1 cellular context compared by ENCODE assay signal in the genomic region with DNA sequence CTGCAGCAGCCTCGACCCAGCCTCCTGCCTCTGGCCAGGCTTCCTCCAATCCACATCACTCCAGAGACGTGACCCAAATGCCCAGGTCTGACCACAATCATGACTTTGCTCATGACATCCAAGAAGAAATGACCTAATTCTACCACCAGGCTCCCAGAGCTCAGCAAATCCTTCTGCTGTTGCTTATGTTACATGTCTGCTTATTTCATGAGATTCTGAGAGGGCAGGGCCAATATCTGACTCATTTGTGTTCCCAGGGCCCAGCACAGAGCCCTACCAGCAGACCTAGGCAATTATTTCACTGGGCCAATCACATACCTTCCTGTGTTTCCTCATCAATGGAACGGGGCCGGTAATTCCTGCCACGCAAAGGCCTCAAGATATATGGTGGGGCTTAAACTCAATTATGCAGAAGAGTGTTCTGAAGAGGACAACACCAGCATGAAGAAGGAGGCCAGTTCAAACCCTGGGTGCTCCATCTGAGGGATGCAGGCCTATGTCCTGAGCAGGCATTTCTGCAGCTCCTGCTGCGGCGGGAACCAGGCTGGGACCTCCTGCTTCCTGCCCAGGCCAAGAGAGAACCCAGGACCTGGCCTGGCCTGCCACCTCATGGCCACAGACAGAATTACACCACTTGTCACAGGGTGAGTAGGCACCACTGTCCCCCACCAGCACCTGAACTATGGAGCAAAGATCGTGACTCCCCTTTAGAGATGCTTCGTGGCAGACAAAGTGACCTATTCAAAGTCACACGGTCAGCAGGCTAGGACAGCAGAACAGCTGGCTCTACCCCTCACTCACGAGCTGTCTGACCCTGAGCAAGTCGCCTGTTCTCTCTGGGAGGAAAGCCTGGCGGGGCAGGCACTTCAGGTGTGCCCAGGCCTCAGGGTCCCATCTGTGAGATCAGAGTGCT.
TF ChIP-seq lines count a peak whose summit lies in the region.

No MANE protein-coding gene starts in this region.

TF ChIP-seq in GM12878, 131 proteins besides CTCF, POLR2A, EP300 and RAD21 (continued from another document):
- TF ChIP-seq, protein P1, sequence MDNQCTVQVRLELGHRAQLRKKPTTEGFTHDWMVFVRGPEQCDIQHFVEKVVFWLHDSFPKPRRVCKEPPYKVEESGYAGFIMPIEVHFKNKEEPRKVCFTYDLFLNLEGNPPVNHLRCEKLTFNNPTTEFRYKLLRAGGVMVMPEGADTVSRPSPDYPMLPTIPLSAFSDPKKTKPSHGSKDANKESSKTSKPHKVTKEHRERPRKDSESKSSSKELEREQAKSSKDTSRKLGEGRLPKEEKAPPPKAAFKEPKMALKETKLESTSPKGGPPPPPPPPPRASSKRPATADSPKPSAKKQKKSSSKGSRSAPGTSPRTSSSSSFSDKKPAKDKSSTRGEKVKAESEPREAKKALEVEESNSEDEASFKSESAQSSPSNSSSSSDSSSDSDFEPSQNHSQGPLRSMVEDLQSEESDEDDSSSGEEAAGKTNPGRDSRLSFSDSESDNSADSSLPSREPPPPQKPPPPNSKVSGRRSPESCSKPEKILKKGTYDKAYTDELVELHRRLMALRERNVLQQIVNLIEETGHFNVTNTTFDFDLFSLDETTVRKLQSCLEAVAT (IDR thresholded peaks at IDR 0.05), result 0 out of 2 replicates have a peak, but pooled peaks have one; percentile 73
- TF ChIP-seq, protein P2, sequence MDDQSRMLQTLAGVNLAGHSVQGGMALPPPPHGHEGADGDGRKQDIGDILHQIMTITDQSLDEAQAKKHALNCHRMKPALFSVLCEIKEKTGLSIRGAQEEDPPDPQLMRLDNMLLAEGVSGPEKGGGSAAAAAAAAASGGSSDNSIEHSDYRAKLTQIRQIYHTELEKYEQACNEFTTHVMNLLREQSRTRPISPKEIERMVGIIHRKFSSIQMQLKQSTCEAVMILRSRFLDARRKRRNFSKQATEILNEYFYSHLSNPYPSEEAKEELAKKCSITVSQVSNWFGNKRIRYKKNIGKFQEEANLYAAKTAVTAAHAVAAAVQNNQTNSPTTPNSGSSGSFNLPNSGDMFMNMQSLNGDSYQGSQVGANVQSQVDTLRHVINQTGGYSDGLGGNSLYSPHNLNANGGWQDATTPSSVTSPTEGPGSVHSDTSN (IDR thresholded peaks at IDR 0.05; ENCODE audit: insufficient replicate concordance, low read depth, low read length), result no peak
- TF ChIP-seq SREBF2 (IDR thresholded peaks at IDR 0.05; ENCODE audit: low read length) (no peak), POU2F2 (IDR thresholded peaks at IDR 0.05; ENCODE audit: borderline replicate concordance, low read depth, low read length) (peak; percentile 78; the same call in 2 of the 3 replicates), TCF3 (IDR thresholded peaks at IDR 0.05; ENCODE audit: borderline replicate concordance, insufficient read depth, low read depth, low read length) (no peak), CHD4 (IDR thresholded peaks at IDR 0.05) (no peak), SP1 (IDR thresholded peaks at IDR 0.05; ENCODE audit: low read depth, low read length) (no peak), ZNF622 (IDR thresholded peaks at IDR 0.05) (no peak), EZH2 (IDR thresholded peaks at IDR 0.05; ENCODE audit: borderline replicate concordance, control insufficient read depth, low read depth, low read length) (no peak), IKZF2 (IDR thresholded peaks at IDR 0.05) (peak; percentile 67 to 72)
- TF ChIP-seq, protein P3, sequence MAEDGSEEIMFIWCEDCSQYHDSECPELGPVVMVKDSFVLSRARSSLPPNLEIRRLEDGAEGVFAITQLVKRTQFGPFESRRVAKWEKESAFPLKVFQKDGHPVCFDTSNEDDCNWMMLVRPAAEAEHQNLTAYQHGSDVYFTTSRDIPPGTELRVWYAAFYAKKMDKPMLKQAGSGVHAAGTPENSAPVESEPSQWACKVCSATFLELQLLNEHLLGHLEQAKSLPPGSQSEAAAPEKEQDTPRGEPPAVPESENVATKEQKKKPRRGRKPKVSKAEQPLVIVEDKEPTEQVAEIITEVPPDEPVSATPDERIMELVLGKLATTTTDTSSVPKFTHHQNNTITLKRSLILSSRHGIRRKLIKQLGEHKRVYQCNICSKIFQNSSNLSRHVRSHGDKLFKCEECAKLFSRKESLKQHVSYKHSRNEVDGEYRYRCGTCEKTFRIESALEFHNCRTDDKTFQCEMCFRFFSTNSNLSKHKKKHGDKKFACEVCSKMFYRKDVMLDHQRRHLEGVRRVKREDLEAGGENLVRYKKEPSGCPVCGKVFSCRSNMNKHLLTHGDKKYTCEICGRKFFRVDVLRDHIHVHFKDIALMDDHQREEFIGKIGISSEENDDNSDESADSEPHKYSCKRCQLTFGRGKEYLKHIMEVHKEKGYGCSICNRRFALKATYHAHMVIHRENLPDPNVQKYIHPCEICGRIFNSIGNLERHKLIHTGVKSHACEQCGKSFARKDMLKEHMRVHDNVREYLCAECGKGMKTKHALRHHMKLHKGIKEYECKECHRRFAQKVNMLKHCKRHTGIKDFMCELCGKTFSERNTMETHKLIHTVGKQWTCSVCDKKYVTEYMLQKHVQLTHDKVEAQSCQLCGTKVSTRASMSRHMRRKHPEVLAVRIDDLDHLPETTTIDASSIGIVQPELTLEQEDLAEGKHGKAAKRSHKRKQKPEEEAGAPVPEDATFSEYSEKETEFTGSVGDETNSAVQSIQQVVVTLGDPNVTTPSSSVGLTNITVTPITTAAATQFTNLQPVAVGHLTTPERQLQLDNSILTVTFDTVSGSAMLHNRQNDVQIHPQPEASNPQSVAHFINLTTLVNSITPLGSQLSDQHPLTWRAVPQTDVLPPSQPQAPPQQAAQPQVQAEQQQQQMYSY (CRISPR knock-in tag; IDR thresholded peaks at IDR 0.05), result no peak
- TF ChIP-seq, protein P4, sequence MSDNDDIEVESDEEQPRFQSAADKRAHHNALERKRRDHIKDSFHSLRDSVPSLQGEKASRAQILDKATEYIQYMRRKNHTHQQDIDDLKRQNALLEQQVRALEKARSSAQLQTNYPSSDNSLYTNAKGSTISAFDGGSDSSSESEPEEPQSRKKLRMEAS (IDR thresholded peaks at IDR 0.05; ENCODE audit: low read depth, low read length), result no peak
